In genomic region chr19:55060287-55060686, GRCh38 we compare ENCODE assay signal across 3 cellular contexts. TPM values are rescaled to one million over a fixed set of nuclear protein-coding genes. Genes with fewer than 3 reads are reported as not detected.
"Had no signal": no experiment of that assay in that cellular context is flagged by ENCODE, and none has a peak within 500 bp of the region (broad histone marks: within the 10 kb centered on the region; RNA-seq: fewer than 3 reads in every experiment).

No MANE protein-coding gene starts in this region.

RNA-seq across cellular contexts. Expression of gene GP6, which starts 22.2 kb away (rescaled TPM):
- total RNA-seq: activated CD8-positive, alpha-beta memory T cell treated with anti-CD3 and anti-CD28 coated beads for 36 hours; lung microvascular endothelial cell; myocyte had no signal
